ENCODE assay signal across 8 cellular contexts in genomic region chr15:55993804-55994539, GRCh38. TPM values are rescaled to one million over a fixed set of nuclear protein-coding genes. Genes with fewer than 3 reads are reported as not detected.
A peak's percentile ranks its signal among the peaks of the same experiment; 100 is the strongest.
DNase-seq lines count a peak whose midpoint lies in the region; ATAC-seq, FAIRE-seq and TF ChIP-seq lines count a peak whose summit lies in the region.

No MANE protein-coding gene starts in this region.

- H3K27ac ChIP-seq in H1 (ENCODE audit: low read depth, low read length): no peak overlapping the region
- peak overlapping the region; percentile 97 to 99 for H3K27ac ChIP-seq in uterus

- no peak overlapping the region for H4K5ac ChIP-seq in H1 (ENCODE audit: insufficient read length, low read depth, low read length)

- peak overlapping the region; percentile 89 for H2AFZ ChIP-seq in H1 (ENCODE audit: low read length)

- TF ChIP-seq POLR2A in H1 (IDR thresholded peaks at IDR 0.05; ENCODE audit: control extremely low read depth in 1 of 2, low read depth in 2 of 2, low read length in 2 of 2) (no peak), uterus (IDR thresholded peaks at IDR 0.05) (no peak)

- no peak overlapping the region for H2AK5ac ChIP-seq in H1 (ENCODE audit: low read depth, low read length)

- peak overlapping the region; percentile 69 to 92 for H3K4me2 ChIP-seq in H1 (ENCODE audit: insufficient read depth in 1 of 2, low read depth in 2 of 2, low read length in 2 of 2)

- no peak overlapping the region for H2BK120ac ChIP-seq in H1 (replicated peaks; ENCODE audit: low read depth, low read length)

- TF ChIP-seq RAD21 in H1 (IDR thresholded peaks at IDR 0.05 in 1 of 2, conservative IDR thresholded peaks at IDR 0.05 in 1 of 2; ENCODE audit: low read depth in 2 of 2, low read length in 2 of 2): no peak

- TF ChIP-seq CTCF in H1 (IDR thresholded peaks at IDR 0.05; ENCODE audit: control extremely low read depth in 1 of 3, insufficient read depth in 1 of 3, low read depth in 1 of 3, low read length in 3 of 3) (no peak), mesothelial cell of epicardium (IDR thresholded peaks at IDR 0.05; ENCODE audit: unreplicated experiment) (no peak), uterus (IDR thresholded peaks at IDR 0.05) (peak in 1 of 4 experiments; percentile 10)

- H3K27me3 Mint-ChIP-seq in mesothelial cell of epicardium (ENCODE audit: low read depth): no peaks in the 10 kb centered on the region

- H2BK20ac ChIP-seq in H1 (ENCODE audit: low read length): no peak overlapping the region

- FAIRE-seq in G401.6 (lab: Jason Lieb, UNC) (peak; percentile 65), H1 (lab: Jason Lieb, UNC) (no peak)

- ATAC-seq in HG02885 (IDR thresholded peaks at IDR 0.05; ENCODE audit: poor library complexity, unreplicated experiment) (peak; percentile 3), HG03159 (IDR thresholded peaks at IDR 0.05; ENCODE audit: unreplicated experiment) (no peak)

- peaks cover 4% of the 10 kb centered on the region for H3K36me3 Mint-ChIP-seq in mesothelial cell of epicardium

- peak overlapping the region; percentile 81 for H3K4me3 Mint-ChIP-seq in mesothelial cell of epicardium

- no peak overlapping the region for H2BK12ac ChIP-seq in H1 (ENCODE audit: low read depth, low read length)

- H3K79me2 ChIP-seq in H1 (ENCODE audit: control insufficient read depth in 1 of 2, insufficient read depth in 2 of 2, low read length in 2 of 2): no peaks in the 10 kb centered on the region

- POLR2A ChIA-PET in H1 (lab: Charles Lee; ENCODE audit: partially characterized antibody): no interaction called here

- H3K9ac ChIP-seq in H1 (replicated peaks in 1 of 4; ENCODE audit: extremely low read depth in 1 of 4, low read depth in 3 of 4, low read length in 3 of 4): peak overlapping the region in 1 of 4 experiments; percentile 46; a peak in 4 of 7 replicates

- no peak overlapping the region for H2BK5ac ChIP-seq in H1 (ENCODE audit: low read depth, low read length)

- peaks cover 3% of the 10 kb centered on the region; the same call in 1 of the 2 replicates for H3K23me2 ChIP-seq in H1 (ENCODE audit: low read depth, low read length)

- H3K56ac ChIP-seq in H1 (replicated peaks; ENCODE audit: insufficient read length, low read depth, low read length): no peak overlapping the region

- H3K27me3 ChIP-seq in H1 (replicated peaks in 1 of 4; ENCODE audit: control insufficient read depth in 3 of 4, extremely low read depth in 1 of 4, insufficient read depth in 3 of 4, low read length in 3 of 4): peaks cover 0 to 10% (median 4%) of the 10 kb centered on the region in 4 experiments; a peak in 2 of 7 replicates
- H3K27me3 ChIP-seq in uterus: no peaks in the 10 kb centered on the region

- H3K4ac ChIP-seq in H1 (replicated peaks; ENCODE audit: insufficient read length, low read depth, low read length): no peak overlapping the region

- peak overlapping the region; percentile 71 to 84 (median 82) for H3K4me3 ChIP-seq in H1 (ENCODE audit: extremely low read depth in 1 of 4, insufficient read depth in 2 of 4, low read depth in 3 of 4, low read length in 4 of 4)
- peak overlapping the region; percentile 67 to 98 for H3K4me3 ChIP-seq in uterus

- CTCF ChIA-PET in H1 (lab: Charles Lee; ENCODE audit: partially characterized antibody): interaction anchor here (0.7 to 2.0 kb wide), 5 partner anchors 24 to 250 kb away, joined by 3 to 5 read pairs (median 4); no protein-coding TSS in a partner anchor

- 5% methylated on average over 23 of the region's 41 CpGs; no CpG with 5 or more reads in 1 of the 2 experiments for WGBS in H1 (ENCODE audit: extremely low coverage in 1 of 2, insufficient coverage in 1 of 2, insufficient read length in 1 of 2, insufficient replicate concordance in 2 of 2, low coverage in 1 of 2, low lambda C conversion rate in 2 of 2, missing lambda C conversion rate in 1 of 2), 2 experiments

- no peaks in the 10 kb centered on the region for H4K20me1 ChIP-seq in H1 (replicated peaks in 1 of 2; ENCODE audit: control insufficient read depth in 1 of 2, insufficient read depth in 2 of 2, low read length in 2 of 2)

- H3K4me1 ChIP-seq in H1 (replicated peaks in 1 of 4; ENCODE audit: control insufficient read depth in 3 of 4, insufficient read depth in 4 of 4, low read length in 3 of 4) (no peaks in the 10 kb centered on the region), uterus (no peaks in the 10 kb centered on the region)

- DNase-seq in SHP77 (lab: John Stamatoyannopoulos, UW): peak; percentile 5 to 37
- peak in 1 of 2 experiments; percentile 57 for DNase-seq in H1 (ENCODE audit: low read depth in 1 of 2, low spot score in 2 of 2)
- peak in 1 of 2 experiments; percentile 40 for DNase-seq in mesothelial cell of epicardium (ENCODE audit: low spot score in 2 of 2, unreplicated experiment in 2 of 2)
- DNase-seq in uterus: no peak
- no peak for DNase-seq in NCI-H128 (lab: John Stamatoyannopoulos, UW; ENCODE audit: unreplicated experiment)

- H3K14ac ChIP-seq in H1 (ENCODE audit: insufficient read length): no peak overlapping the region

- H2BK15ac ChIP-seq in H1 (ENCODE audit: low read length): no peak overlapping the region

- no peak overlapping the region for H3K23ac ChIP-seq in H1 (ENCODE audit: insufficient read length)

- H3K36me3 ChIP-seq in H1 (ENCODE audit: control insufficient read depth in 2 of 4, insufficient read depth in 4 of 4, low read length in 3 of 4) (no peaks in the 10 kb centered on the region), uterus (no peaks in the 10 kb centered on the region)

- H3K9me3 ChIP-seq in H1 (ENCODE audit: insufficient read depth in 2 of 2, low read depth in 1 of 2, low read length in 1 of 2) (no peaks in the 10 kb centered on the region), uterus (no peaks in the 10 kb centered on the region)

- H4K8ac ChIP-seq in H1 (ENCODE audit: extremely low read depth, insufficient read depth, low read length): no peak overlapping the region

- H3K9me3 Mint-ChIP-seq in mesothelial cell of epicardium: no peaks in the 10 kb centered on the region

- no peak overlapping the region; the same call in 1 of the 2 replicates for H3K18ac ChIP-seq in H1 (ENCODE audit: extremely low read depth, low read length)

- intact Hi-C loops in uterus (cut with DNase I; ENCODE audit: low total_unique reads): no loop called here

- no peak for TF ChIP-seq EP300 in H1 (IDR thresholded peaks at IDR 0.05; ENCODE audit: borderline replicate concordance in 1 of 2, low read depth in 2 of 2, low read length in 2 of 2)

- H4K91ac ChIP-seq in H1 (replicated peaks; ENCODE audit: insufficient read length, low read length): no peak overlapping the region

- peak overlapping the region; percentile 89 for H3K27ac Mint-ChIP-seq in mesothelial cell of epicardium

- H3K4me1 Mint-ChIP-seq in mesothelial cell of epicardium: peaks cover 47% of the 10 kb centered on the region

- no peaks in the 10 kb centered on the region for H3K79me1 ChIP-seq in H1 (ENCODE audit: low read depth, low read length)

TF ChIP-seq in H1, 55 proteins besides CTCF, POLR2A, EP300 and RAD21:
- TF ChIP-seq POLR2AphosphoS5 (IDR thresholded peaks at IDR 0.05; ENCODE audit: low read depth, low read length) (no peak), KDM4A (IDR thresholded peaks at IDR 0.05; ENCODE audit: low read depth, low read length, severe bottlenecking) (peak; percentile 23), SP2 (IDR thresholded peaks at IDR 0.05; ENCODE audit: low read length) (no peak), EZH2 (IDR thresholded peaks at IDR 0.05; ENCODE audit: low read depth, low read length, severe bottlenecking) (no peak), RBBP5 (IDR thresholded peaks at IDR 0.05; ENCODE audit: borderline replicate concordance, low read depth, low read length) (peak; percentile 8; the same call in 1 of the 2 replicates)
TF ChIP-seq in H1: peak in this region for 2.

RNA-seq across cellular contexts. Expression of gene NEDD4, which starts 0.6 kb away (rescaled TPM):
- total RNA-seq in H1 (2021; fragmentation: NEBNext Ultra II Directional; extraction: Animal tissue kit (Norgen Biotek cat#: 25700)): 3.9 and 5.2 TPM in 2 replicates
- polyA plus RNA-seq in H1 (2011; rRNA removed): 0.85 and 0.95 TPM in 2 replicates
- polyA plus RNA-seq in H1 (2011; cell fraction: cytosol; rRNA removed): 1.7 TPM
- 1.4 TPM for polyA plus RNA-seq in H1 (2011; cell fraction: nucleus; rRNA removed)
- polyA plus RNA-seq in H1 (2012, experiment 1 of 2): 1.2 to 1.8 TPM (median 1.4 TPM) in 4 replicates
- 0.07 TPM for polyA plus RNA-seq in H1 (2012, experiment 2 of 2)
- 4.4 TPM for polyA plus RNA-seq in H1 (2013, experiment 1 of 2)
- polyA plus RNA-seq in H1 (2013, experiment 2 of 2): 3.9 TPM
- polyA minus RNA-seq in H1 (2011; rRNA and poly(A)+ RNA removed): 2.8 and 4.0 TPM in 2 replicates
- 1.7 TPM for polyA minus RNA-seq in H1 (2011; cell fraction: cytosol; rRNA and poly(A)+ RNA removed)
- 5.5 TPM for polyA minus RNA-seq in H1 (2011; cell fraction: nucleus; rRNA and poly(A)+ RNA removed)
- total RNA-seq in mesothelial cell of epicardium: 42.5 to 45.8 TPM (median 45.6 TPM) in 3 replicates
- total RNA-seq in uterus: 10 to 100 TPM; 13.3 to 44.0 (median 35.6) TPM

Comparison
In these comparisons a context has a peak if more than half of its experiments do, and no peak if none do; other contexts are left out.
1. DNase-seq: peak in SHP77 (2 of 2); none in uterus (0 of 2) and NCI-H128 (single experiment).